In the genomic region with DNA sequence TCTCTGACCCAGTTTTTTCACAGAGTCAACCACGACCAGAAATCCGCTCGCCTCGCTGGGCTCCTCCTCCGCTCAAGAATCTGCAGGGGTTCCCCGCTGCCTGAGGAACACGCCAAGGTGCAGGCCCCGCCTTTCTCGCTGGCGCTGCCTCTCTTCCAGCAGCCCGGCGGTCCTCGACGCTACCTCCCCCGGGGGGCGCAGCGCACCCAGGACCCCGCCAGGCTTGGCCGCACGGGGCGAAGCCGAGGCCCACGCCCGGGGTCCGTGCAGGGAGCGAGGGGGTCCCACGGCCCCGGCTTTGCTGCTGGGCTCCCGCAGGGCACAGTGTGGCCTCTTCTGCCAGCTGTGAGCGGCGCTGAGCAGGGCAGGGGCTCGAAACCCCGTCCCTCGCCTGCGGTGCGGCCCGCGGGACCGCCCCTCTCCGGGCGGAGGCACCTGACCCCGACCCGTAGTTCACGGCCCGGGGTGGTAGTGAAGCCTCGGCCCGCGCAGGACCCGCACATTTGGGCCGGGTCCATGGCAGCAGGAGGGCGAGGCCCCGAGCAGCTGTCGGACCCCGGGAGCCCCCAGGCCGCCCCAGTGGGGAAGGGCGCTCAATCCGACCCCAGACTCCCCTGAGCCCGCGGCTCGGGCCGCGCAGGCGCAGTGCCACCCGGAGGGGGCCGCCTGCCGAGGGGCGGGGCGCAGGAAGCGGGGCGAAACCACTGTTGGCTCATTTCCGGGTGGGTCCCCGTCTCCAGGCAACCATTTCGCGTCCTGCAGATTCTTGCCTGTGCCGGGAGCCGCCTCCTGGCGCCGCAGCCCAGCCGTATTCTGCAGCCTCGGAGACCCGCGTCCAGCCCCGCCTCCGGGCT, we compare ENCODE assay signal across 1 cellular context.
TF ChIP-seq lines count a peak whose summit lies in the region.

No MANE protein-coding gene starts in this region.

TF ChIP-seq in HepG2, 621 proteins besides CTCF, POLR2A, EP300 and RAD21 (continued from another document and continues in another):
- TF ChIP-seq, protein P1, sequence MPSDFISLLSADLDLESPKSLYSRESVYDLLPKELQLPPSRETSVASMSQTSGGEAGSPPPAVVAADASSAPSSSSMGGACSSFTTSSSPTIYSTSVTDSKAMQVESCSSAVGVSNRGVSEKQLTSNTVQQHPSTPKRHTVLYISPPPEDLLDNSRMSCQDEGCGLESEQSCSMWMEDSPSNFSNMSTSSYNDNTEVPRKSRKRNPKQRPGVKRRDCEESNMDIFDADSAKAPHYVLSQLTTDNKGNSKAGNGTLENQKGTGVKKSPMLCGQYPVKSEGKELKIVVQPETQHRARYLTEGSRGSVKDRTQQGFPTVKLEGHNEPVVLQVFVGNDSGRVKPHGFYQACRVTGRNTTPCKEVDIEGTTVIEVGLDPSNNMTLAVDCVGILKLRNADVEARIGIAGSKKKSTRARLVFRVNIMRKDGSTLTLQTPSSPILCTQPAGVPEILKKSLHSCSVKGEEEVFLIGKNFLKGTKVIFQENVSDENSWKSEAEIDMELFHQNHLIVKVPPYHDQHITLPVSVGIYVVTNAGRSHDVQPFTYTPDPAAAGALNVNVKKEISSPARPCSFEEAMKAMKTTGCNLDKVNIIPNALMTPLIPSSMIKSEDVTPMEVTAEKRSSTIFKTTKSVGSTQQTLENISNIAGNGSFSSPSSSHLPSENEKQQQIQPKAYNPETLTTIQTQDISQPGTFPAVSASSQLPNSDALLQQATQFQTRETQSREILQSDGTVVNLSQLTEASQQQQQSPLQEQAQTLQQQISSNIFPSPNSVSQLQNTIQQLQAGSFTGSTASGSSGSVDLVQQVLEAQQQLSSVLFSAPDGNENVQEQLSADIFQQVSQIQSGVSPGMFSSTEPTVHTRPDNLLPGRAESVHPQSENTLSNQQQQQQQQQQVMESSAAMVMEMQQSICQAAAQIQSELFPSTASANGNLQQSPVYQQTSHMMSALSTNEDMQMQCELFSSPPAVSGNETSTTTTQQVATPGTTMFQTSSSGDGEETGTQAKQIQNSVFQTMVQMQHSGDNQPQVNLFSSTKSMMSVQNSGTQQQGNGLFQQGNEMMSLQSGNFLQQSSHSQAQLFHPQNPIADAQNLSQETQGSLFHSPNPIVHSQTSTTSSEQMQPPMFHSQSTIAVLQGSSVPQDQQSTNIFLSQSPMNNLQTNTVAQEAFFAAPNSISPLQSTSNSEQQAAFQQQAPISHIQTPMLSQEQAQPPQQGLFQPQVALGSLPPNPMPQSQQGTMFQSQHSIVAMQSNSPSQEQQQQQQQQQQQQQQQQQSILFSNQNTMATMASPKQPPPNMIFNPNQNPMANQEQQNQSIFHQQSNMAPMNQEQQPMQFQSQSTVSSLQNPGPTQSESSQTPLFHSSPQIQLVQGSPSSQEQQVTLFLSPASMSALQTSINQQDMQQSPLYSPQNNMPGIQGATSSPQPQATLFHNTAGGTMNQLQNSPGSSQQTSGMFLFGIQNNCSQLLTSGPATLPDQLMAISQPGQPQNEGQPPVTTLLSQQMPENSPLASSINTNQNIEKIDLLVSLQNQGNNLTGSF (CRISPR knock-in tag; IDR thresholded peaks at IDR 0.05), result no peak
- TF ChIP-seq, protein P2, sequence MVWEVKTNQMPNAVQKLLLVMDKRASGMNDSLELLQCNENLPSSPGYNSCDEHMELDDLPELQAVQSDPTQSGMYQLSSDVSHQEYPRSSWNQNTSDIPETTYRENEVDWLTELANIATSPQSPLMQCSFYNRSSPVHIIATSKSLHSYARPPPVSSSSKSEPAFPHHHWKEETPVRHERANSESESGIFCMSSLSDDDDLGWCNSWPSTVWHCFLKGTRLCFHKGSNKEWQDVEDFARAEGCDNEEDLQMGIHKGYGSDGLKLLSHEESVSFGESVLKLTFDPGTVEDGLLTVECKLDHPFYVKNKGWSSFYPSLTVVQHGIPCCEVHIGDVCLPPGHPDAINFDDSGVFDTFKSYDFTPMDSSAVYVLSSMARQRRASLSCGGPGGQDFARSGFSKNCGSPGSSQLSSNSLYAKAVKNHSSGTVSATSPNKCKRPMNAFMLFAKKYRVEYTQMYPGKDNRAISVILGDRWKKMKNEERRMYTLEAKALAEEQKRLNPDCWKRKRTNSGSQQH (CRISPR knock-in tag; IDR thresholded peaks at IDR 0.05; ENCODE audit: low read depth), result no peak
- TF ChIP-seq RBM22 (optimal IDR thresholded peaks at IDR 0.05; ENCODE audit: low read length) (peak; percentile 26), GABPA (IDR thresholded peaks at IDR 0.05; ENCODE audit: low read depth, low read length) (peak; percentile 85), GABPA (CRISPR knock-in tag; IDR thresholded peaks at IDR 0.05; ENCODE audit: low read depth) (peak; percentile 87), RNF2 (conservative IDR thresholded peaks at IDR 0.05; ENCODE audit: low read depth) (no peak; the same call in 1 of the 2 replicates), RBM39 (IDR thresholded peaks at IDR 0.05; ENCODE audit: low read depth, low read length, poor library complexity, severe bottlenecking) (peak; percentile 43), CEBPB (IDR thresholded peaks at IDR 0.05; ENCODE audit: borderline replicate concordance, low read depth, low read length) (no peak; the same call in 1 of the 2 replicates), ATAD3A (CRISPR knock-in tag; IDR thresholded peaks at IDR 0.05) (no peak), ZBTB20 (CRISPR knock-in tag; IDR thresholded peaks at IDR 0.05; ENCODE audit: borderline replicate concordance, low read depth) (no peak), RARA (CRISPR knock-in tag; IDR thresholded peaks at IDR 0.05) (no peak), SYNCRIP (IDR thresholded peaks at IDR 0.05; ENCODE audit: insufficient read depth, low read depth, low read length) (no peak), ZC3H4 (CRISPR knock-in tag; IDR thresholded peaks at IDR 0.05; ENCODE audit: borderline replicate concordance) (no peak), ATRX (CRISPR knock-in tag; IDR thresholded peaks at IDR 0.05; ENCODE audit: borderline replicate concordance) (no peak), CAMTA2 (CRISPR knock-in tag; IDR thresholded peaks at IDR 0.05; ENCODE audit: borderline replicate concordance) (no peak), ZNF749 (CRISPR knock-in tag; IDR thresholded peaks at IDR 0.05; ENCODE audit: borderline replicate concordance) (0 out of 2 replicates have a peak, but pooled peaks have one; percentile 6), ARNTL (CRISPR knock-in tag; IDR thresholded peaks at IDR 0.05) (no peak; the same call in 1 of the 2 replicates), RCOR2 (CRISPR knock-in tag; IDR thresholded peaks at IDR 0.05) (no peak), ZNF337 (CRISPR knock-in tag; IDR thresholded peaks at IDR 0.05; ENCODE audit: borderline replicate concordance, low read depth) (no peak)
- TF ChIP-seq, protein P3, sequence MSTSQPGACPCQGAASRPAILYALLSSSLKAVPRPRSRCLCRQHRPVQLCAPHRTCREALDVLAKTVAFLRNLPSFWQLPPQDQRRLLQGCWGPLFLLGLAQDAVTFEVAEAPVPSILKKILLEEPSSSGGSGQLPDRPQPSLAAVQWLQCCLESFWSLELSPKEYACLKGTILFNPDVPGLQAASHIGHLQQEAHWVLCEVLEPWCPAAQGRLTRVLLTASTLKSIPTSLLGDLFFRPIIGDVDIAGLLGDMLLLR (CRISPR knock-in tag; IDR thresholded peaks at IDR 0.05), result no peak
- TF ChIP-seq, protein P4, sequence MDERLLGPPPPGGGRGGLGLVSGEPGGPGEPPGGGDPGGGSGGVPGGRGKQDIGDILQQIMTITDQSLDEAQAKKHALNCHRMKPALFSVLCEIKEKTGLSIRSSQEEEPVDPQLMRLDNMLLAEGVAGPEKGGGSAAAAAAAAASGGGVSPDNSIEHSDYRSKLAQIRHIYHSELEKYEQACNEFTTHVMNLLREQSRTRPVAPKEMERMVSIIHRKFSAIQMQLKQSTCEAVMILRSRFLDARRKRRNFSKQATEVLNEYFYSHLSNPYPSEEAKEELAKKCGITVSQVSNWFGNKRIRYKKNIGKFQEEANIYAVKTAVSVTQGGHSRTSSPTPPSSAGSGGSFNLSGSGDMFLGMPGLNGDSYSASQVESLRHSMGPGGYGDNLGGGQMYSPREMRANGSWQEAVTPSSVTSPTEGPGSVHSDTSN (CRISPR knock-in tag; IDR thresholded peaks at IDR 0.05), result no peak
- TF ChIP-seq, protein P5, sequence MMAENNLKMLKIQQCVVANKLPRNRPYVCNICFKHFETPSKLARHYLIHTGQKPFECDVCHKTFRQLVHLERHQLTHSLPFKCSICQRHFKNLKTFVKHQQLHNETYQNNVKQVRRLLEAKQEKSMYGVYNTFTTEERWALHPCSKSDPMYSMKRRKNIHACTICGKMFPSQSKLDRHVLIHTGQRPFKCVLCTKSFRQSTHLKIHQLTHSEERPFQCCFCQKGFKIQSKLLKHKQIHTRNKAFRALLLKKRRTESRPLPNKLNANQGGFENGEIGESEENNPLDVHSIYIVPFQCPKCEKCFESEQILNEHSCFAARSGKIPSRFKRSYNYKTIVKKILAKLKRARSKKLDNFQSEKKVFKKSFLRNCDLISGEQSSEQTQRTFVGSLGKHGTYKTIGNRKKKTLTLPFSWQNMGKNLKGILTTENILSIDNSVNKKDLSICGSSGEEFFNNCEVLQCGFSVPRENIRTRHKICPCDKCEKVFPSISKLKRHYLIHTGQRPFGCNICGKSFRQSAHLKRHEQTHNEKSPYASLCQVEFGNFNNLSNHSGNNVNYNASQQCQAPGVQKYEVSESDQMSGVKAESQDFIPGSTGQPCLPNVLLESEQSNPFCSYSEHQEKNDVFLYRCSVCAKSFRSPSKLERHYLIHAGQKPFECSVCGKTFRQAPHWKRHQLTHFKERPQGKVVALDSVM (CRISPR knock-in tag; IDR thresholded peaks at IDR 0.05), result 0 out of 2 replicates have a peak, but pooled peaks have one; percentile 62
- TF ChIP-seq, protein P6, sequence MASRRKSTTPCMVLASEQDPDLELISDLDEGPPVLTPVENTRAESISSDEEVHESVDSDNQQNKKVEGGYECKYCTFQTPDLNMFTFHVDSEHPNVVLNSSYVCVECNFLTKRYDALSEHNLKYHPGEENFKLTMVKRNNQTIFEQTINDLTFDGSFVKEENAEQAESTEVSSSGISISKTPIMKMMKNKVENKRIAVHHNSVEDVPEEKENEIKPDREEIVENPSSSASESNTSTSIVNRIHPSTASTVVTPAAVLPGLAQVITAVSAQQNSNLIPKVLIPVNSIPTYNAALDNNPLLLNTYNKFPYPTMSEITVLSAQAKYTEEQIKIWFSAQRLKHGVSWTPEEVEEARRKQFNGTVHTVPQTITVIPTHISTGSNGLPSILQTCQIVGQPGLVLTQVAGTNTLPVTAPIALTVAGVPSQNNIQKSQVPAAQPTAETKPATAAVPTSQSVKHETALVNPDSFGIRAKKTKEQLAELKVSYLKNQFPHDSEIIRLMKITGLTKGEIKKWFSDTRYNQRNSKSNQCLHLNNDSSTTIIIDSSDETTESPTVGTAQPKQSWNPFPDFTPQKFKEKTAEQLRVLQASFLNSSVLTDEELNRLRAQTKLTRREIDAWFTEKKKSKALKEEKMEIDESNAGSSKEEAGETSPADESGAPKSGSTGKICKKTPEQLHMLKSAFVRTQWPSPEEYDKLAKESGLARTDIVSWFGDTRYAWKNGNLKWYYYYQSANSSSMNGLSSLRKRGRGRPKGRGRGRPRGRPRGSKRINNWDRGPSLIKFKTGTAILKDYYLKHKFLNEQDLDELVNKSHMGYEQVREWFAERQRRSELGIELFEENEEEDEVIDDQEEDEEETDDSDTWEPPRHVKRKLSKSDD (CRISPR knock-in tag; IDR thresholded peaks at IDR 0.05; ENCODE audit: low read depth), result no peak; the same call in 1 of the 2 replicates
- TF ChIP-seq, protein P7, sequence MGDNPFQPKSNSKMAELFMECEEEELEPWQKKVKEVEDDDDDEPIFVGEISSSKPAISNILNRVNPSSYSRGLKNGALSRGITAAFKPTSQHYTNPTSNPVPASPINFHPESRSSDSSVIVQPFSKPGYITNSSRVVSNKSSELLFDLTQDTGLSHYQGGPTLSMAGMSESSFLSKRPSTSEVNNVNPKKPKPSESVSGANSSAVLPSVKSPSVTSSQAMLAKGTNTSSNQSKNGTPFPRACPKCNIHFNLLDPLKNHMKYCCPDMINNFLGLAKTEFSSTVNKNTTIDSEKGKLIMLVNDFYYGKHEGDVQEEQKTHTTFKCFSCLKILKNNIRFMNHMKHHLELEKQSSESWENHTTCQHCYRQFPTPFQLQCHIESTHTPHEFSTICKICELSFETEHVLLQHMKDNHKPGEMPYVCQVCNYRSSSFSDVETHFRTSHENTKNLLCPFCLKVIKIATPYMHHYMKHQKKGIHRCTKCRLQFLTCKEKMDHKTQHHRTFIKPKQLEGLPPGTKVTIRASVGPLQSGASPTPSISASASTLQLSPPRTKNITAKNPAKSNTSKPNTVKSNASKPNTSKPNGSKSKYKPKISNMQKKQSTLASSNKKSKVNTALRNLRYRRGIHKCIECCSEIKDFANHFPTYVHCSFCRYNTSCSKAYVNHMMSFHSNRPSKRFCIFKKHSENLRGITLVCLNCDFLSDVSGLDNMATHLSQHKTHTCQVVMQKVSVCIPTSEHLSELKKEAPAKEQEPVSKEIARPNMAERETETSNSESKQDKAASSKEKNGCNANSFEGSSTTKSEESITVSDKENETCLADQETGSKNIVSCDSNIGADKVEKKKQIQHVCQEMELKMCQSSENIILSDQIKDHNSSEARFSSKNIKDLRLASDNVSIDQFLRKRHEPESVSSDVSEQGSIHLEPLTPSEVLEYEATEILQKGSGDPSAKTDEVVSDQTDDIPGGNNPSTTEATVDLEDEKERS (CRISPR knock-in tag; IDR thresholded peaks at IDR 0.05), result no peak
